In the genomic region with DNA sequence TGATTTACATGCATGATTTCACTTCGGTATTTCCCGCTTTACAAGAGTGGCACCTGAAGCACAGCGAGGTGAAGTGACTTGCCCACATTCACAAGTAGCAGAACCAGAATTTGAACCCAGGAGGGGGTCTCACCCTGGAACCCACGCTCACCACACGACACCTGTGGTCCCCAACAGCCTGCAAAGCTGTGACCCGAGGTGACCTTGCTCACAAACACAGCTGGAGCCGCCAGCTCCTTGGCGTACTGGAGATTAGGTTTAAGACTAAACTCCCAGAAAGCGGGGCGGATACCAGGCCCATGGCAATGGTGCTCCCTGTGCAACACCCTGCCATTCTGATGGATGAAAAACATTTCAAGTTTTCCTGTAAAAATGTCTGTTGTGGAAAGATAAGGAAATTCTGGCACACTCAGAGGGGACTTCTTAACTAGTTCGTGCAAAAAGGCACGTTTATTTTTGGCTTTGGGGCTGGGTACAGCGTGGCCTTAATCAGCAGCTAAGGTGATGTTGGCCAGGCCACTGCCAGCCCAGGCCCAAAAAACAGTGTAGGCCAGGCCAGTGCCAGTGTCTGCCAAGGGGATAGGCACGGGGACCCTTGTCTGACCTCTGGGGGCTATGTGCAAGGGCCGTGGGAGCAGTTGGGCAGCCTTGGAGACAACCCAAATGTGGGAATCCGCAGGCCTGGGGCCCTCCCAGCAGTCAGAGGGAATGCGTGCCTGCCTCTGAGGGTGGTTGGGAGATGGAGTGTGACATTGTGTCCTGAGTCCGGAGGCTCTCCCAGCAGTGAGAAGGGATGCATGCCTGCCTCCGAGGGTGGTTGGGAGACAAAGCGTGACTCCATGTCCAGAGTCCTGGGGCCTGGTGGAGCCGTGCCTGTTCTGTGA, we compare ENCODE assay signal across 18 cellular contexts.
DNase-seq lines count a peak whose midpoint lies in the region; ATAC-seq and TF ChIP-seq lines count a peak whose summit lies in the region.
"Had no signal": no experiment of that assay in that cellular context is flagged by ENCODE, and none has a peak within 500 bp of the region (broad histone marks: within the 10 kb centered on the region; RNA-seq: fewer than 3 reads in every experiment).

No MANE protein-coding gene starts in this region.

- no peak overlapping the region for H3K9ac ChIP-seq in PC-3 (ENCODE audit: low read length)

- H3K9me3 ChIP-seq in right atrium auricular region (no peaks in the 10 kb centered on the region), aorta (ENCODE audit: control insufficient read depth, low read length) (no peaks in the 10 kb centered on the region), PC-3 (ENCODE audit: low read length) (no peaks in the 10 kb centered on the region)
- H3K9me3 ChIP-seq: breast epithelium, transverse colon had no signal

- BruUV-seq in PC-3 (replicated peaks; lab: Mats Ljungman, UMichigan) = no TSS peak

- peak overlapping the region; percentile 14 for H3K4me3 Mint-ChIP-seq in memory B cell
- H3K4me3 Mint-ChIP-seq: natural killer cell treated with Interleukin-12 subunit alpha and Interleukin-12 subunit beta and Interleukin-15 and Interleukin-18, amount 100 ng/mL, for 72 hours had no signal

- DNase-seq in Right ventricle myocardium superior (no peak), right atrium auricular region (ENCODE audit: low spot score) (no peak), coronary artery (ENCODE audit: low spot score) (peak; percentile 64), memory B cell (ENCODE audit: low spot score in 2 of 2) (no peak), aorta (peak in 1 of 2 donors; percentile 57), PC-3 (no peak)
- DNase-seq in stimulated activated CD4-positive, alpha-beta T cell treated with anti-CD3 and anti-CD28 coated beads, Interleukin-2, amount 100 ng/mL, for 24 hours = no peak
- DNase-seq: activated CD4-positive, CD25-positive, alpha-beta regulatory T cell; activated CD8-positive, alpha-beta memory T cell treated with anti-CD3 and anti-CD28 coated beads for 24 hours; glutamatergic neuron; NCI-H187; stimulated activated naive CD4-positive, alpha-beta T cell; T-helper 2 cell had no signal

- no peaks in the 10 kb centered on the region for H3K27me3 Mint-ChIP-seq in memory B cell

- H3K9me3 Mint-ChIP-seq in memory B cell = no peaks in the 10 kb centered on the region
- H3K9me3 Mint-ChIP-seq: natural killer cell treated with Interleukin-12 subunit alpha and Interleukin-12 subunit beta and Interleukin-15 and Interleukin-18, amount 100 ng/mL, for 72 hours had no signal

- TF ChIP-seq CTCF in right atrium auricular region (IDR thresholded peaks at IDR 0.05) (no peak), coronary artery (IDR thresholded peaks at IDR 0.05) (no peak), PC-3 (conservative IDR thresholded peaks at IDR 0.05; ENCODE audit: low read depth, low read length) (no peak)

- POLR2A ChIA-PET in PC-3 (lab: Charles Lee; ENCODE audit: unreplicated experiment) = no interaction called here

- H2AFZ ChIP-seq in PC-3 (ENCODE audit: low read length) = no peak overlapping the region

- no peak overlapping the region for H3K4me2 ChIP-seq in PC-3 (ENCODE audit: low read length)

- H3K9me2 ChIP-seq in PC-3 (replicated peaks; ENCODE audit: low read length) = no peaks in the 10 kb centered on the region

- H3K36me3 ChIP-seq in right atrium auricular region (no peaks in the 10 kb centered on the region), aorta (ENCODE audit: control insufficient read depth in 1 of 2, insufficient read depth in 2 of 2, low read length in 1 of 2) (no peaks in the 10 kb centered on the region), PC-3 (ENCODE audit: low read depth, low read length) (no peaks in the 10 kb centered on the region)
- H3K36me3 ChIP-seq: breast epithelium, transverse colon had no signal

- H3F3A ChIP-seq in PC-3 (ENCODE audit: low read length, unreplicated experiment) = no peaks in the 10 kb centered on the region

- H3K4me1 Mint-ChIP-seq in memory B cell = peaks cover 30% of the 10 kb centered on the region

- CTCF ChIA-PET in PC-3 (lab: Charles Lee) = no interaction called here

- intact Hi-C loops in Right ventricle myocardium superior (cut with DNase I) (no loop called here), aorta (cut with DNase I) (no loop called here), PC-3 (cut with micrococcal nuclease) (no loop called here)

- H3K4me1 ChIP-seq in right atrium auricular region = peaks cover 0 to 16% of the 10 kb centered on the region in 2 donors
- no peaks in the 10 kb centered on the region for H3K4me1 ChIP-seq in aorta (ENCODE audit: control insufficient read depth in 1 of 2, insufficient read depth in 2 of 2, low read length in 2 of 2)
- H3K4me1 ChIP-seq in PC-3 (ENCODE audit: insufficient read depth, low read length) = no peaks in the 10 kb centered on the region
- H3K4me1 ChIP-seq: breast epithelium, transverse colon had no signal

- no peaks in the 10 kb centered on the region for H3K36me3 Mint-ChIP-seq in memory B cell
- H3K36me3 Mint-ChIP-seq: natural killer cell treated with Interleukin-12 subunit alpha and Interleukin-12 subunit beta and Interleukin-15 and Interleukin-18, amount 100 ng/mL, for 72 hours had no signal

- WGBS in aorta, 2 donors = 38 to 40% methylated on average over 21 of the region's 21 CpGs

- H3K79me2 ChIP-seq in PC-3 (ENCODE audit: low read length) = no peaks in the 10 kb centered on the region

- ATAC-seq in Right ventricle myocardium superior (ENCODE audit: poor library complexity) (peak; percentile 83), memory B cell (ENCODE audit: low read depth) (no peak), aorta (ENCODE audit: low FRiP score) (peak; percentile 33), GM21786 (IDR thresholded peaks at IDR 0.05; ENCODE audit: unreplicated experiment) (no peak), PC-3 (no peak)
- ATAC-seq: natural killer cell treated with Interleukin-12 subunit alpha and Interleukin-12 subunit beta and Interleukin-15 and Interleukin-18, amount 100 ng/mL, for 72 hours had no signal

- no peaks in the 10 kb centered on the region for H4K20me1 ChIP-seq in PC-3 (ENCODE audit: low read length)

- no peak overlapping the region for H3K27ac ChIP-seq in right atrium auricular region
- peak overlapping the region in 1 of 2 donors; percentile 17 for H3K27ac ChIP-seq in coronary artery
- H3K27ac ChIP-seq in aorta (ENCODE audit: low read depth in 1 of 2, low read length in 2 of 2) = peak overlapping the region in 1 of 2 donors; percentile 53
- H3K27ac ChIP-seq in PC-3 (ENCODE audit: low read length) = no peak overlapping the region
- H3K27ac ChIP-seq: breast epithelium, dorsolateral prefrontal cortex, transverse colon had no signal

- no peak overlapping the region for H3K27ac Mint-ChIP-seq in memory B cell
- H3K27ac Mint-ChIP-seq: natural killer cell treated with Interleukin-12 subunit alpha and Interleukin-12 subunit beta and Interleukin-15 and Interleukin-18, amount 100 ng/mL, for 72 hours had no signal

- no peak overlapping the region for H3K4me3 ChIP-seq in right atrium auricular region
- no peak overlapping the region for H3K4me3 ChIP-seq in coronary artery
- no peak overlapping the region for H3K4me3 ChIP-seq in aorta (ENCODE audit: low read length in 2 of 2)
- H3K4me3 ChIP-seq in PC-3 (ENCODE audit: low read length) = no peak overlapping the region
- H3K4me3 ChIP-seq: breast epithelium, dorsolateral prefrontal cortex, transverse colon had no signal

- H3K27me3 ChIP-seq in right atrium auricular region = no peaks in the 10 kb centered on the region
- no peaks in the 10 kb centered on the region for H3K27me3 ChIP-seq in aorta (ENCODE audit: control insufficient read depth in 1 of 2, insufficient read depth in 2 of 2, low read length in 1 of 2)
- peaks cover 31% of the 10 kb centered on the region for H3K27me3 ChIP-seq in PC-3 (ENCODE audit: low read length)
- H3K27me3 ChIP-seq: breast epithelium, dorsolateral prefrontal cortex, transverse colon had no signal

Comparison
In these comparisons a context has a peak if more than half of its experiments do, and no peak if none do; other contexts are left out.
1. ATAC-seq: peak in Right ventricle myocardium superior (single experiment) and aorta (single experiment); none in memory B cell (single experiment), GM21786 (single experiment) and PC-3 (single experiment).